15 cellular contexts compared by ENCODE assay signal in the genomic region with DNA sequence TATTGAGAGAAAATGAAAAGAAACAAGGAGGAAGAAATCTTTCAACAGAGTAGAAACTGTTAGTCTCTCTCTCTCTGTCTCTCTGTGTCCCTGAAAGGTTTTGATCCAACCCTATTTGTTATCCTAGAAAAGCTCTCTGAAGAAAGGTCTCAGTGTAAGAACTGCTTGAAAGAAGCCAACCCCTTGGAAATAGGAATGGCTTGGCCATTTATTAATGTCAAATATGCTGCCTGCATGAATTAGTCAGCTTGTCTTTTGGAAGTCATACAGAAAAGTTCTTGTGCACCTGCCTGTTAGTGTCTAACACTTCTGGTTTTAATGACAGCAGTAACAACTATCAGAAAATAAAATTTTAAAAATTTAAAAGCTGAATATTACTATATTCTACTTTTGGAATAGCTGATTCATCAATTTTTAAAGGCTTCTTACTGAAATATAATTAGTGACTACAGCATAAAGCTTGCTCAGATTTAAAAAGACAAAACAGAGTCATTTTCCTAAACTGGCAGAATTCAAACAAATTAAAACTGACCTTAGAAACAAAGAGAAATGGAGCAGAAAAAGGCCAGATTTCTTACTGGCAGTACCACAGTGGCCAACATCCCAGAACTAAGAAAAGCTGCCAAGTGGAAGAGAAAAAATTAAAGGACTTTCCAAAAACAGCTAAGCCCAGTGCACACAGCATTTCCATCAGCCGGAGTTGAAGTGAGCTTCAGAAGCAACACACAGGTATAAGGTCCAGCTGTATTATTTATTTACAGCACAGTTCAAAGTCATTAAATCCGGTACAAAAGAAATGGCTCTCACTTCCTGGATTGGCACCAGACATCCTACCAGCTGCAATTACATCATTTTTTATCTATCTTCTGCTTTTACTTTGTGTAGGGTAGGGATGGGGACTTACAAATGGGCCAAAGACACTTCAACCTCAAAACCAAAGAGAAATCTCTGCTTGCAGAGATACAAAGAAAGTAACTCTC.
DNase-seq lines count a peak whose midpoint lies in the region; ATAC-seq and TF ChIP-seq lines count a peak whose summit lies in the region.
"Had no signal": no experiment of that assay in that cellular context is flagged by ENCODE, and none has a peak within 500 bp of the region (broad histone marks: within the 10 kb centered on the region; RNA-seq: fewer than 3 reads in every experiment).

No MANE protein-coding gene starts in this region.

- POLR2A ChIA-PET in IMR-90 (lab: Charles Lee; ENCODE audit: unreplicated experiment), result no interaction called here

- H3K27ac ChIP-seq in IMR-90 (ENCODE audit: insufficient read depth, low read length), result no peak overlapping the region
- peak overlapping the region; percentile 84 for H3K27ac ChIP-seq in caudate nucleus (ENCODE audit: low read depth, low read length)
- no peak overlapping the region for H3K27ac ChIP-seq in neural progenitor cell
- H3K27ac ChIP-seq in upper lobe of left lung, result no peak overlapping the region

- no peak overlapping the region for H4K8ac ChIP-seq in IMR-90 (ENCODE audit: low read depth in 2 of 2, low read length in 2 of 2)

- H3K4me3 Mint-ChIP-seq in neural progenitor cell (no peak overlapping the region), HFFc6 (no peak overlapping the region)
- H3K4me3 Mint-ChIP-seq in activated T-helper 1 cell treated with anti-CD3 and anti-CD28 coated beads, Interleukin-12 subunit alpha, Interleukin-12 subunit beta, Interleukin-2, Interleukin-4 antibody, amounts not matched to agents 30 ng/mL and 10 ng/mL and 1 ng/mL, durations not matched to agents 14 hours and 24 hours and 36 hours, result no peak overlapping the region
- H3K4me3 Mint-ChIP-seq: activated T-helper 17 cell treated with anti-CD3 and anti-CD28 coated beads, Interleukin-2, amount 50 U/mL, for 72 hours had no signal

- no peak overlapping the region for H2BK5ac ChIP-seq in IMR-90 (ENCODE audit: low read depth, low read length, poor library complexity, severe bottlenecking)

- DNase-seq in IMR-90 (no peak), NCI-H2196 (lab: John Stamatoyannopoulos, UW; ENCODE audit: unreplicated experiment) (peak; percentile 37), caudate nucleus (lab: John Stamatoyannopoulos, UW) (peak in 9 of 61 donors; percentile 11 to 77 (median 28)), neural progenitor cell (ENCODE audit: low spot score) (no peak), upper lobe of left lung (no peak), HFFc6 (no peak)
- DNase-seq in activated T-helper 1 cell treated with anti-CD3 and anti-CD28 coated beads, Interleukin-12 subunit alpha, Interleukin-12 subunit beta, Interleukin-2, Interleukin-4 antibody, amounts not matched to agents 30 ng/mL and 10 ng/mL and 1 ng/mL, durations not matched to agents 14 hours and 24 hours and 36 hours (ENCODE audit: low spot score), result no peak
- DNase-seq: activated CD4-positive, alpha-beta T cell treated with anti-CD3 and anti-CD28 coated beads, Interleukin-2, amount 50 U/mL, for 4 hours; effector CD4-positive, alpha-beta T cell; NCI-H2171 treated with DMSO at 0.1 percent for 48 hours; right cardiac atrium; stimulated activated naive CD8-positive, alpha-beta T cell treated with anti-CD3 and anti-CD28 coated beads, Interleukin-15, Interleukin-2, amounts not matched to agents 100 U/mL and 50 U/mL, for 24 hours had no signal

- no peaks in the 10 kb centered on the region for H4K20me1 ChIP-seq in IMR-90 (ENCODE audit: insufficient read depth, low read length)
- peaks cover 22% of the 10 kb centered on the region for H4K20me1 ChIP-seq in neural progenitor cell (ENCODE audit: low read depth)

- peaks cover 4% of the 10 kb centered on the region for H3K27me3 Mint-ChIP-seq in neural progenitor cell (ENCODE audit: insufficient read depth, low read depth)
- 0 out of 2 replicates have a peak, but pooled peaks cover 1% of the 10 kb centered on the region for H3K27me3 Mint-ChIP-seq in HFFc6 (ENCODE audit: insufficient read depth)
- no peaks in the 10 kb centered on the region for H3K27me3 Mint-ChIP-seq in activated T-helper 1 cell treated with anti-CD3 and anti-CD28 coated beads, Interleukin-12 subunit alpha, Interleukin-12 subunit beta, Interleukin-2, Interleukin-4 antibody, amounts not matched to agents 30 ng/mL and 10 ng/mL and 1 ng/mL, durations not matched to agents 14 hours and 24 hours and 36 hours (ENCODE audit: insufficient read depth)
- H3K27me3 Mint-ChIP-seq: activated T-helper 17 cell treated with anti-CD3 and anti-CD28 coated beads, Interleukin-2, amount 50 U/mL, for 72 hours had no signal

- H2AFZ ChIP-seq in IMR-90 (replicated peaks; ENCODE audit: low read length, poor library complexity) (no peak overlapping the region), neural progenitor cell (replicated peaks) (no peak overlapping the region)

- H3K4me1 Mint-ChIP-seq in neural progenitor cell, result peaks cover 18% of the 10 kb centered on the region
- no peaks in the 10 kb centered on the region for H3K4me1 Mint-ChIP-seq in HFFc6 (ENCODE audit: low read depth)
- no peaks in the 10 kb centered on the region for H3K4me1 Mint-ChIP-seq in activated T-helper 1 cell treated with anti-CD3 and anti-CD28 coated beads, Interleukin-12 subunit alpha, Interleukin-12 subunit beta, Interleukin-2, Interleukin-4 antibody, amounts not matched to agents 30 ng/mL and 10 ng/mL and 1 ng/mL, durations not matched to agents 14 hours and 24 hours and 36 hours (ENCODE audit: low read depth)
- H3K4me1 Mint-ChIP-seq: activated T-helper 17 cell treated with anti-CD3 and anti-CD28 coated beads, Interleukin-2, amount 50 U/mL, for 72 hours had no signal

- no peak overlapping the region for H3K14ac ChIP-seq in IMR-90 (replicated peaks; ENCODE audit: low read depth, low read length)

- H3K18ac ChIP-seq in IMR-90 (ENCODE audit: low read depth, low read length), result no peak overlapping the region

- H3K4me1 ChIP-seq in IMR-90 (ENCODE audit: control insufficient read depth, insufficient read depth, low read length), result no peaks in the 10 kb centered on the region
- H3K4me1 ChIP-seq in neural progenitor cell, result no peaks in the 10 kb centered on the region
- H3K4me1 ChIP-seq in upper lobe of left lung, result no peaks in the 10 kb centered on the region

- H4K91ac ChIP-seq in IMR-90 (ENCODE audit: insufficient read depth, low read depth, low read length), result no peak overlapping the region

- H3K9me3 ChIP-seq in IMR-90 (ENCODE audit: control insufficient read depth, insufficient read depth, low read length) (no peaks in the 10 kb centered on the region), neural progenitor cell (ENCODE audit: low read depth) (no peaks in the 10 kb centered on the region), upper lobe of left lung (no peaks in the 10 kb centered on the region)
- H3K9me3 ChIP-seq: gastroesophageal sphincter had no signal

- H3K4me2 ChIP-seq in IMR-90 (ENCODE audit: low read depth, low read length) (no peak overlapping the region), neural progenitor cell (no peak overlapping the region)

- H3K36me3 Mint-ChIP-seq in neural progenitor cell (peaks cover 14% of the 10 kb centered on the region), HFFc6 (ENCODE audit: low read depth) (no peaks in the 10 kb centered on the region)
- no peaks in the 10 kb centered on the region for H3K36me3 Mint-ChIP-seq in activated T-helper 1 cell treated with anti-CD3 and anti-CD28 coated beads, Interleukin-12 subunit alpha, Interleukin-12 subunit beta, Interleukin-2, Interleukin-4 antibody, amounts not matched to agents 30 ng/mL and 10 ng/mL and 1 ng/mL, durations not matched to agents 14 hours and 24 hours and 36 hours (ENCODE audit: low read depth)

- no peak for TF ChIP-seq EP300 in upper lobe of left lung (IDR thresholded peaks at IDR 0.05)

- H3K4me3 ChIP-seq in IMR-90 (ENCODE audit: insufficient read depth, low read depth, low read length) (no peak overlapping the region), neural progenitor cell (no peak overlapping the region), upper lobe of left lung (no peak overlapping the region)
- H3K4me3 ChIP-seq: gastroesophageal sphincter had no signal

- no peak overlapping the region for H2AK5ac ChIP-seq in IMR-90 (ENCODE audit: low read depth, low read length)

- intact Hi-C loops in IMR-90 (cut with micrococcal nuclease), result no loop called here
- intact Hi-C loops in activated T-helper 1 cell treated with anti-CD3 and anti-CD28 coated beads, Interleukin-12 subunit alpha, Interleukin-12 subunit beta, Interleukin-2, Interleukin-4 antibody, amounts not matched to agents 30 ng/mL and 10 ng/mL and 1 ng/mL, durations not matched to agents 14 hours and 24 hours and 36 hours (cut with micrococcal nuclease), result no loop called here

- H4K5ac ChIP-seq in IMR-90 (ENCODE audit: low read depth, low read length), result no peak overlapping the region

- H2BK15ac ChIP-seq in IMR-90 (ENCODE audit: low read depth, low read length), result no peak overlapping the region

- ATAC-seq in IMR-90 (ENCODE audit: low read depth) (no peak), HG02870 (IDR thresholded peaks at IDR 0.05; ENCODE audit: unreplicated experiment) (no peak), upper lobe of left lung (ENCODE audit: low FRiP score in 2 of 2) (no peak)
- ATAC-seq: activated T-helper 17 cell treated with anti-CD3 and anti-CD28 coated beads, Interleukin-2, amount 50 U/mL, for 72 hours; gastroesophageal sphincter; stimulated activated naive CD8-positive, alpha-beta T cell treated with anti-CD3 and anti-CD28 coated beads, Interleukin-15, Interleukin-2, amounts not matched to agents 100 U/mL and 50 U/mL, for 24 hours had no signal

- H3K9me3 Mint-ChIP-seq in neural progenitor cell, result no peaks in the 10 kb centered on the region
- H3K9me3 Mint-ChIP-seq in HFFc6, result no peaks in the 10 kb centered on the region
- no peaks in the 10 kb centered on the region for H3K9me3 Mint-ChIP-seq in activated T-helper 1 cell treated with anti-CD3 and anti-CD28 coated beads, Interleukin-12 subunit alpha, Interleukin-12 subunit beta, Interleukin-2, Interleukin-4 antibody, amounts not matched to agents 30 ng/mL and 10 ng/mL and 1 ng/mL, durations not matched to agents 14 hours and 24 hours and 36 hours
- H3K9me3 Mint-ChIP-seq: activated T-helper 17 cell treated with anti-CD3 and anti-CD28 coated beads, Interleukin-2, amount 50 U/mL, for 72 hours had no signal

- H3K23ac ChIP-seq in IMR-90 (ENCODE audit: low read depth, low read length), result no peak overlapping the region

- TF ChIP-seq POLR2A in IMR-90 (IDR thresholded peaks at IDR 0.05; ENCODE audit: low read depth, low read length) (no peak), upper lobe of left lung (IDR thresholded peaks at IDR 0.05) (no peak)

- dilution Hi-C loops in IMR-90 (cut with HindIII; ENCODE audit: low sequenced_read_pairs, unreplicated experiment), result no loop called here

- H3K27ac Mint-ChIP-seq in neural progenitor cell, result peak overlapping the region; percentile 42
- no peak overlapping the region for H3K27ac Mint-ChIP-seq in HFFc6
- H3K27ac Mint-ChIP-seq in activated T-helper 1 cell treated with anti-CD3 and anti-CD28 coated beads, Interleukin-12 subunit alpha, Interleukin-12 subunit beta, Interleukin-2, Interleukin-4 antibody, amounts not matched to agents 30 ng/mL and 10 ng/mL and 1 ng/mL, durations not matched to agents 14 hours and 24 hours and 36 hours, result no peak overlapping the region
- H3K27ac Mint-ChIP-seq: activated T-helper 17 cell treated with anti-CD3 and anti-CD28 coated beads, Interleukin-2, amount 50 U/mL, for 72 hours had no signal

- no peaks in the 10 kb centered on the region for H3K9me1 ChIP-seq in IMR-90 (ENCODE audit: insufficient read depth, low read length)

- no peak for TF ChIP-seq RAD21 in IMR-90 (IDR thresholded peaks at IDR 0.05; ENCODE audit: low read length)

- H3K27me3 ChIP-seq in IMR-90 (ENCODE audit: control insufficient read depth, insufficient read depth, low read length) (no peaks in the 10 kb centered on the region), neural progenitor cell (peaks cover 92% of the 10 kb centered on the region), upper lobe of left lung (no peaks in the 10 kb centered on the region)
- H3K27me3 ChIP-seq: gastroesophageal sphincter had no signal

- CTCF ChIA-PET in IMR-90 (lab: Yijun Ruan, JAX), result interaction anchor here (0.6 kb wide), 2 partner anchors 10 to 408 kb away, joined by 3 to 4 read pairs; no protein-coding TSS in a partner anchor

- no peaks in the 10 kb centered on the region for H3K79me1 ChIP-seq in IMR-90 (ENCODE audit: low read depth in 1 of 2, low read length in 2 of 2)

- in situ Hi-C loops in IMR-90 (cut with MboI; ENCODE audit: low sequenced_read_pairs), result no loop called here

- TF ChIP-seq CTCF in IMR-90 (conservative IDR thresholded peaks at IDR 0.05; ENCODE audit: low read depth, low read length), result no peak
- no peak for TF ChIP-seq CTCF in neural progenitor cell (IDR thresholded peaks at IDR 0.05)
- no peak for TF ChIP-seq CTCF in upper lobe of left lung (IDR thresholded peaks at IDR 0.05)
- no peak for TF ChIP-seq CTCF in HFFc6 (IDR thresholded peaks at IDR 0.05)

- H3K36me3 ChIP-seq in IMR-90 (ENCODE audit: control insufficient read depth, insufficient read depth, low read length) (peaks cover 2% of the 10 kb centered on the region; the same call in 1 of the 2 replicates), neural progenitor cell (no peaks in the 10 kb centered on the region), upper lobe of left lung (peaks cover 0 to 8% (median 0%) of the 10 kb centered on the region in 4 donors)

- BruUV-seq in IMR-90 (replicated peaks; lab: Mats Ljungman, UMichigan), result no TSS peak

- H2BK20ac ChIP-seq in IMR-90 (ENCODE audit: low read depth, low read length), result no peak overlapping the region

- no peak overlapping the region for H2AK9ac ChIP-seq in IMR-90 (replicated peaks; ENCODE audit: low read depth, low read length, poor library complexity)

- H3K79me2 ChIP-seq in neural progenitor cell (ENCODE audit: low read depth), result no peaks in the 10 kb centered on the region

- no peak overlapping the region for H2BK120ac ChIP-seq in IMR-90 (ENCODE audit: low read depth, low read length)

- H3F3A ChIP-seq in neural progenitor cell (ENCODE audit: low read depth), result no peaks in the 10 kb centered on the region

- H3K9ac ChIP-seq in IMR-90 (ENCODE audit: low read depth, low read length) (no peak overlapping the region), neural progenitor cell (no peak overlapping the region)

- WGBS in IMR-90 (ENCODE audit: extremely low coverage in 2 of 2, insufficient read length in 1 of 2), 2 experiments, result 67% methylated on average over 1 of the region's 2 CpGs; no CpG with 5 or more reads in 1 of the 2 experiments
- 38 to 46% methylated on average over 2 of the region's 2 CpGs for WGBS in upper lobe of left lung, 2 donors

- H3K56ac ChIP-seq in IMR-90 (ENCODE audit: extremely low read depth, insufficient read depth, low read length), result no peak overlapping the region

- no peak overlapping the region for H3K4ac ChIP-seq in IMR-90 (ENCODE audit: low read depth, low read length)
